In the genomic region with DNA sequence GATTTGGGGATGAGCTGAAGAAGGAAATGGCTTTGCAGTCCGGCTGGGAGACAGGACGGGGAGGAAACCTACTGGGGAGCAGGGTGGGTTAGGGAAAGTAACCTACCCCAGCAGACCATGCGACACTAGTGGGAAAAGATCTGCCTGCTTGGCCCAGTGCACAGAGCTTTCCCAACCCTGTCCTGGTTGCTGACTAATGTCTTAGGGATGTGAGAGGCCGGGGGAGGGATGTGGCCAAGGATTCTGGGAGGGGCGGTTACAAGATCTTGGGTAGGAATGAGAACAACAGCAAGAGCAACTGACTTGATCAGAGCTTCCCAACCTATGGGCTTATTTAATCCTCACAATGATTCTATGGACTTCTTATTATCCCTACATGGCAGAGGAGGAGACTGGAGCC, we compare ENCODE assay signal across 10 cellular contexts. TPM values are rescaled to one million over a fixed set of nuclear protein-coding genes. Genes with fewer than 3 reads are reported as not detected.
DNase-seq lines count a peak whose midpoint lies in the region; ATAC-seq, FAIRE-seq and TF ChIP-seq lines count a peak whose summit lies in the region.
"Had no signal": no experiment of that assay in that cellular context is flagged by ENCODE, and none has a peak within 500 bp of the region (broad histone marks: within the 10 kb centered on the region; RNA-seq: fewer than 3 reads in every experiment).

No MANE protein-coding gene starts in this region.

- no peaks in the 10 kb centered on the region for H3K36me3 ChIP-seq in mammary epithelial cell (ENCODE audit: insufficient read depth, low read length)
- no peaks in the 10 kb centered on the region for H3K36me3 ChIP-seq in kidney (ENCODE audit: control insufficient read depth in 1 of 2, insufficient read depth in 2 of 2, low read length in 2 of 2)

- no peak overlapping the region for H3K9ac ChIP-seq in mammary epithelial cell (ENCODE audit: insufficient read depth, low read length)
- H3K9ac ChIP-seq in kidney (ENCODE audit: low read length in 2 of 2) = no peak overlapping the region

- H3K79me2 ChIP-seq in mammary epithelial cell (ENCODE audit: insufficient read depth, low read length) = no peaks in the 10 kb centered on the region

- H3K9me3 Mint-ChIP-seq in HFFc6 = no peaks in the 10 kb centered on the region
- no peaks in the 10 kb centered on the region for H3K9me3 Mint-ChIP-seq in activated naive CD8-positive, alpha-beta T cell treated with anti-CD3 and anti-CD28 coated beads for 36 hours
- H3K9me3 Mint-ChIP-seq: central memory CD8-positive, alpha-beta T cell had no signal

- H3K4me3 ChIP-seq in mammary epithelial cell (replicated peaks in 1 of 3; ENCODE audit: insufficient read depth in 1 of 3, low read depth in 2 of 3, low read length in 3 of 3) = no peak overlapping the region
- H3K4me3 ChIP-seq in kidney (ENCODE audit: low read length in 2 of 2) = no peak overlapping the region

- no peak for FAIRE-seq in kidney (lab: Jason Lieb, UNC)

- no peaks in the 10 kb centered on the region for H3K36me3 Mint-ChIP-seq in HFFc6 (ENCODE audit: low read depth)
- no peaks in the 10 kb centered on the region for H3K36me3 Mint-ChIP-seq in activated naive CD8-positive, alpha-beta T cell treated with anti-CD3 and anti-CD28 coated beads for 36 hours

- H3K27me3 ChIP-seq in mammary epithelial cell (ENCODE audit: insufficient read depth, low read length) = no peaks in the 10 kb centered on the region

- H3K27ac Mint-ChIP-seq in HFFc6 = peak overlapping the region; percentile 93
- no peak overlapping the region for H3K27ac Mint-ChIP-seq in activated naive CD8-positive, alpha-beta T cell treated with anti-CD3 and anti-CD28 coated beads for 36 hours

- in situ Hi-C loops in mammary epithelial cell (cut with MboI; ENCODE audit: low sequenced_read_pairs in 2 of 2) = no loop called here

- dilution Hi-C loops in mammary epithelial cell (cut with HindIII; ENCODE audit: low sequenced_read_pairs) = no loop called here

- H3K9me3 ChIP-seq in mammary epithelial cell (replicated peaks; ENCODE audit: insufficient read depth, low read length) (no peaks in the 10 kb centered on the region), kidney (ENCODE audit: control insufficient read depth in 1 of 2, low read length in 2 of 2) (no peaks in the 10 kb centered on the region)

- H3K27ac ChIP-seq in mammary epithelial cell (ENCODE audit: insufficient read depth, low read depth, low read length) (peak overlapping the region; percentile 17), kidney (ENCODE audit: low read depth in 2 of 2, low read length in 2 of 2) (peak overlapping the region in 1 of 2 donors; percentile 14)

- H2AFZ ChIP-seq in mammary epithelial cell (ENCODE audit: low read depth, low read length) = peak overlapping the region; percentile 76

- peaks cover 45% of the 10 kb centered on the region for H3K4me1 Mint-ChIP-seq in HFFc6 (ENCODE audit: low read depth)
- no peaks in the 10 kb centered on the region for H3K4me1 Mint-ChIP-seq in activated naive CD8-positive, alpha-beta T cell treated with anti-CD3 and anti-CD28 coated beads for 36 hours
- H3K4me1 Mint-ChIP-seq: central memory CD8-positive, alpha-beta T cell had no signal

- peak; percentile 87 for DNase-seq in HFFc6
- DNase-seq in mammary epithelial cell = peak; percentile 82
- DNase-seq in kidney = peak; percentile 90
- peak; percentile 87 for DNase-seq in stromal cell of bone marrow (ENCODE audit: low read depth)
- DNase-seq in activated CD4-positive, alpha-beta T cell treated with anti-CD3 and anti-CD28 coated beads for 48 hours = no peak
- DNase-seq in activated naive CD8-positive, alpha-beta T cell treated with anti-CD3 and anti-CD28 coated beads for 36 hours = no peak

- H3K4me1 ChIP-seq in mammary epithelial cell (ENCODE audit: insufficient read depth, low read length) = peaks cover 22% of the 10 kb centered on the region
- peaks cover 0 to 6% of the 10 kb centered on the region in 2 donors for H3K4me1 ChIP-seq in kidney (ENCODE audit: control insufficient read depth in 1 of 2, insufficient read depth in 1 of 2, low read depth in 1 of 2, low read length in 2 of 2)

- peak overlapping the region; percentile 54 for H3K4me2 ChIP-seq in mammary epithelial cell (ENCODE audit: insufficient read depth, low read depth, low read length)

- ATAC-seq in HG02884 (IDR thresholded peaks at IDR 0.05; ENCODE audit: unreplicated experiment) (no peak), GM21825 (IDR thresholded peaks at IDR 0.05; ENCODE audit: unreplicated experiment) (no peak)

- no peak for TF ChIP-seq CTCF in HFFc6 (IDR thresholded peaks at IDR 0.05)
- no peak for TF ChIP-seq CTCF in mammary epithelial cell (conservative IDR thresholded peaks at IDR 0.05 in 1 of 2, IDR thresholded peaks at IDR 0.05 in 1 of 2; ENCODE audit: extremely low read depth in 1 of 2, insufficient read depth in 1 of 2, low read depth in 1 of 2, low read length in 2 of 2)
- no peak for TF ChIP-seq CTCF in kidney (IDR thresholded peaks at IDR 0.05; ENCODE audit: borderline replicate concordance, extremely low read depth, insufficient read depth)

- CTCF ChIA-PET in mammary epithelial cell (lab: Charles Lee; ENCODE audit: low non-redundant PET) = no interaction called here

- intact Hi-C loops in mammary epithelial cell (cut with micrococcal nuclease) (loop anchor here (2.0 to 5.0 kb wide), 2 partner anchors 44 to 116 kb away; a partner anchor contains a TSS), kidney (cut with DNase I) (no loop called here)

- H3K27me3 Mint-ChIP-seq in HFFc6 (ENCODE audit: insufficient read depth) = no peaks in the 10 kb centered on the region; the same call in 1 of the 2 replicates
- H3K27me3 Mint-ChIP-seq in activated naive CD8-positive, alpha-beta T cell treated with anti-CD3 and anti-CD28 coated beads for 36 hours = no peaks in the 10 kb centered on the region
- H3K27me3 Mint-ChIP-seq: central memory CD8-positive, alpha-beta T cell had no signal

- H4K20me1 ChIP-seq in mammary epithelial cell (ENCODE audit: insufficient read depth, low read length) = no peaks in the 10 kb centered on the region

- H3K4me3 Mint-ChIP-seq in HFFc6 = peak overlapping the region; percentile 53
- no peak overlapping the region for H3K4me3 Mint-ChIP-seq in activated naive CD8-positive, alpha-beta T cell treated with anti-CD3 and anti-CD28 coated beads for 36 hours
- H3K4me3 Mint-ChIP-seq: central memory CD8-positive, alpha-beta T cell had no signal

- 57% methylated on average over 3 of the region's 5 CpGs for WGBS in mammary epithelial cell (ENCODE audit: low coverage, missing lambda C conversion rate)

- no TSS peak for BruUV-seq in mammary epithelial cell (replicated peaks; lab: Mats Ljungman, UMichigan)

RNA-seq across cellular contexts. Expression of a gene that starts 24.0 kb away (rescaled TPM):
- total RNA-seq in HFFc6 (2021; fragmentation: NEBNext Ultra II Directional; extraction: Animal tissue kit (Norgen Biotek cat#: 25700)) = under 1 TPM; 0.41 to 0.61 (median 0.48) TPM
- total RNA-seq in mammary epithelial cell (1 to 10 TPM in 1 of 2 donors, under 1 TPM in 1; 0.67 to 1.3 TPM), kidney (0.54 TPM)
- polyA plus RNA-seq in mammary epithelial cell (4.1 TPM), kidney (ENCODE audit: insufficient read depth, low read depth, low replicate concordance) (1.4 TPM)
- 3.0 TPM for polyA minus RNA-seq in mammary epithelial cell
- total RNA-seq in activated naive CD8-positive, alpha-beta T cell treated with anti-CD3 and anti-CD28 coated beads for 36 hours = 1 to 10 TPM; 2.9 to 3.1 TPM

RNA-seq across cellular contexts. Expression of a gene that starts 42.9 kb away (rescaled TPM):
- total RNA-seq in HFFc6 (2021; fragmentation: NEBNext Ultra II Directional; extraction: Animal tissue kit (Norgen Biotek cat#: 25700)) = 10 to 100 TPM; 33.2 to 40.3 (median 37.5) TPM
- 1 to 10 TPM; 3.1 to 7.3 TPM for total RNA-seq in mammary epithelial cell
- polyA plus RNA-seq in mammary epithelial cell = 1.6 TPM
- polyA minus RNA-seq in mammary epithelial cell = 1.2 TPM
- total RNA-seq in kidney = 21.3 TPM
- 8.4 TPM for polyA plus RNA-seq in kidney (ENCODE audit: insufficient read depth, low read depth, low replicate concordance)
- total RNA-seq in activated naive CD8-positive, alpha-beta T cell treated with anti-CD3 and anti-CD28 coated beads for 36 hours = under 1 TPM; 0.78 to 0.80 TPM
- polyA plus RNA-seq: neural cell had no signal

Comparison
In these comparisons a context has a peak if more than half of its experiments do, and no peak if none do; other contexts are left out.
1. DNase-seq: peak in HFFc6 (single experiment), mammary epithelial cell (single experiment), kidney (single experiment) and stromal cell of bone marrow (single experiment); none in activated CD4-positive, alpha-beta T cell treated with anti-CD3 and anti-CD28 coated beads for 48 hours (single experiment) and activated naive CD8-positive, alpha-beta T cell treated with anti-CD3 and anti-CD28 coated beads for 36 hours (single experiment).